8 cellular contexts compared by ENCODE assay signal in genomic region chr18:9476949-9477348, GRCh38. TPM values are rescaled to one million over a fixed set of nuclear protein-coding genes. Genes with fewer than 3 reads are reported as not detected.
DNase-seq lines count a peak whose midpoint lies in the region; ATAC-seq, FAIRE-seq and TF ChIP-seq lines count a peak whose summit lies in the region.
"Not testable (repeated sequence)": the region's sequence is repeated elsewhere in the genome, so short reads cannot be mapped to it uniquely, and the experiment has no call there.

No MANE protein-coding gene starts in this region.

- H3K4me3 ChIP-seq in GM06990 (replicated peaks; ENCODE audit: low read depth, low read length): peak overlapping the region; percentile 92
- H3K4me3 ChIP-seq in MG63: peak overlapping the region; percentile 82
- peak overlapping the region; percentile 82 for H3K4me3 ChIP-seq in astrocyte (ENCODE audit: insufficient read depth, low read depth, low read length)
- H3K4me3 ChIP-seq in esophagus squamous epithelium: peak overlapping the region in 3 of 4 donors; percentile 24 to 99 (median 99)
- peak overlapping the region; percentile 92 for H3K4me3 ChIP-seq in mucosa of stomach (ENCODE audit: low read length)
- H3K4me3 ChIP-seq in skeletal muscle satellite cell (ENCODE audit: low read length): peak overlapping the region; percentile 89

- WGBS in esophagus squamous epithelium, 2 donors: 68 to 75% methylated on average over 12 of the region's 12 CpGs

- H3K9me3 Mint-ChIP-seq in activated B cell treated with CpG ODN at 0.5 μM for 24 hours; astrocyte (ENCODE audit: unreplicated experiment): not testable (repeated sequence)

- not testable (repeated sequence) for H3K36me3 ChIP-seq in GM06990 (ENCODE audit: control insufficient read depth, insufficient read depth, low read length); MG63; astrocyte (ENCODE audit: insufficient read depth, low read length); mucosa of stomach (ENCODE audit: control insufficient read depth, insufficient read depth, low read length)
- H3K36me3 ChIP-seq in esophagus squamous epithelium: peaks cover 0 to 35% (median 0%) of the 10 kb centered on the region in 3 donors
- peaks cover 10% of the 10 kb centered on the region for H3K36me3 ChIP-seq in skeletal muscle satellite cell (ENCODE audit: insufficient read depth, low read length)

- peak overlapping the region; percentile 57 for H3K27ac Mint-ChIP-seq in activated B cell treated with CpG ODN at 0.5 μM for 24 hours
- not testable (repeated sequence) for H3K27ac Mint-ChIP-seq in astrocyte (ENCODE audit: unreplicated experiment)

- H3K9ac ChIP-seq in astrocyte (ENCODE audit: low read length); mucosa of stomach (ENCODE audit: low read length): not testable (repeated sequence)
- peak overlapping the region; percentile 93 for H3K9ac ChIP-seq in skeletal muscle satellite cell (ENCODE audit: low read depth, low read length)

- intact Hi-C loops in activated B cell treated with CpG ODN at 0.5 μM for 24 hours (cut with micrococcal nuclease): loop anchor here (5.0 kb wide), 1 partner anchor 375 kb away; the partner anchor contains the start of gene NDUFV2
- intact Hi-C loops in esophagus squamous epithelium (cut with DNase I): not testable (repeated sequence)

- DNase-seq in GM06990 (ENCODE audit: extremely low read depth, insufficient read length); MG63; activated B cell treated with CpG ODN at 0.5 μM for 24 hours; astrocyte (ENCODE audit: low read depth); esophagus squamous epithelium (lab: John Stamatoyannopoulos, UW): not testable (repeated sequence)

- H3K27ac ChIP-seq in 22Rv1 (peak overlapping the region; percentile 92), esophagus squamous epithelium (peak overlapping the region in 3 of 4 donors; percentile 95 to 99 (median 98))
- H3K27ac ChIP-seq in astrocyte (ENCODE audit: low read depth, low read length): not testable (repeated sequence)

- not testable (repeated sequence) for H3K27me3 ChIP-seq in GM06990 (replicated peaks; ENCODE audit: control insufficient read depth, insufficient read depth, low read length); MG63; astrocyte (ENCODE audit: insufficient read depth, low read length); esophagus squamous epithelium; mucosa of stomach (ENCODE audit: control insufficient read depth, insufficient read depth, low read length); skeletal muscle satellite cell (ENCODE audit: control insufficient read depth, insufficient read depth, low read length)

- H3K4me3 Mint-ChIP-seq in activated B cell treated with CpG ODN at 0.5 μM for 24 hours (peak overlapping the region; percentile 35), astrocyte (ENCODE audit: unreplicated experiment) (peak overlapping the region; percentile 87)

- H4K20me1 ChIP-seq in astrocyte (ENCODE audit: insufficient read depth, low read length): peaks cover 33% of the 10 kb centered on the region

- H3K9me3 ChIP-seq in MG63; astrocyte (ENCODE audit: insufficient read depth, low read depth, low read length); esophagus squamous epithelium; mucosa of stomach (ENCODE audit: control insufficient read depth, low read length); skeletal muscle satellite cell (replicated peaks; ENCODE audit: low read length): not testable (repeated sequence)

- TF ChIP-seq CTCF in 22Rv1 (IDR thresholded peaks at IDR 0.05); GM06990 (IDR thresholded peaks at IDR 0.05; ENCODE audit: insufficient read depth, low read length, poor library complexity, severe bottlenecking); activated B cell treated with CpG ODN at 0.5 μM for 24 hours (IDR thresholded peaks at IDR 0.05); astrocyte (IDR thresholded peaks at IDR 0.05; ENCODE audit: insufficient read depth, low read depth, low read length); esophagus squamous epithelium (IDR thresholded peaks at IDR 0.05): not testable (repeated sequence)

- CTCF ChIA-PET in activated B cell treated with CpG ODN at 0.5 μM for 24 hours (lab: Charles Lee): not testable (repeated sequence)

- not testable (repeated sequence) for H2AFZ ChIP-seq in astrocyte (ENCODE audit: low read depth, low read length)

- not testable (repeated sequence) for TF ChIP-seq POLR2A in esophagus squamous epithelium (IDR thresholded peaks at IDR 0.05)

- H3K4me1 ChIP-seq in astrocyte (ENCODE audit: insufficient read depth, low read length) (peaks cover 11% of the 10 kb centered on the region), esophagus squamous epithelium (peaks cover 13 to 42% (median 13%) of the 10 kb centered on the region in 3 donors), mucosa of stomach (ENCODE audit: control insufficient read depth, insufficient read depth, low read length) (peaks cover 14% of the 10 kb centered on the region), skeletal muscle satellite cell (ENCODE audit: control insufficient read depth, insufficient read depth, low read length) (peaks cover 16% of the 10 kb centered on the region)

- FAIRE-seq in astrocyte (lab: Jason Lieb, UNC): not testable (repeated sequence)

- peaks cover 65% of the 10 kb centered on the region for H3K79me2 ChIP-seq in astrocyte (ENCODE audit: insufficient read depth, low read length)

- POLR2A ChIA-PET in activated B cell treated with CpG ODN at 0.5 μM for 24 hours (lab: Charles Lee): interaction anchor here (0.6 to 0.7 kb wide), 2 partner anchors 196 to 647 kb away, joined by 3 to 6 read pairs; no protein-coding TSS in a partner anchor

- ATAC-seq in activated B cell treated with CpG ODN at 0.5 μM for 24 hours (ENCODE audit: low read depth): not testable (repeated sequence)

- H3K27me3 Mint-ChIP-seq in activated B cell treated with CpG ODN at 0.5 μM for 24 hours; astrocyte (ENCODE audit: low read depth, unreplicated experiment): not testable (repeated sequence)

- H3K36me3 Mint-ChIP-seq in activated B cell treated with CpG ODN at 0.5 μM for 24 hours (ENCODE audit: low read depth): peaks cover 29% of the 10 kb centered on the region
- H3K36me3 Mint-ChIP-seq in astrocyte (ENCODE audit: low read depth, unreplicated experiment): not testable (repeated sequence)

- H3K4me1 Mint-ChIP-seq in activated B cell treated with CpG ODN at 0.5 μM for 24 hours: peaks cover 32% of the 10 kb centered on the region
- H3K4me1 Mint-ChIP-seq in astrocyte (ENCODE audit: low read depth, unreplicated experiment): peaks cover 13% of the 10 kb centered on the region

- H3K4me2 ChIP-seq in astrocyte (ENCODE audit: low read length) (peak overlapping the region; percentile 91), skeletal muscle satellite cell (ENCODE audit: low read length) (peak overlapping the region; percentile 79)

RNA-seq across cellular contexts. Expression of gene RALBP1, which starts 1.6 kb away (rescaled TPM):
- 42.2 and 52.4 TPM in 2 replicates for total RNA-seq in MG63 (2014; rRNA removed; shearing (Covaris generic); ENCODE audit: low replicate concordance)
- total RNA-seq in activated B cell treated with CpG ODN at 0.5 μM for 24 hours (31.9 and 32.7 TPM in 2 replicates), astrocyte (57.5 and 57.7 TPM in 2 replicates), esophagus squamous epithelium (100 to 1,000 TPM in 1 of 4 donors, 10 to 100 TPM in 3; 74.0 to 105 (median 84.1) TPM)
- 43.1 and 47.6 TPM in 2 replicates for total RNA-seq in skeletal muscle satellite cell (2012; rRNA removed)
